21 cellular contexts compared by ENCODE assay signal in genomic region chr5:75361310-75361709, GRCh38. TPM values are rescaled to one million over a fixed set of nuclear protein-coding genes. Genes with fewer than 3 reads are reported as not detected.
DNase-seq lines count a peak whose midpoint lies in the region; TF ChIP-seq lines count a peak whose summit lies in the region.
"Had no signal": no experiment of that assay in that cellular context is flagged by ENCODE, and none has a peak within 500 bp of the region (broad histone marks: within the 10 kb centered on the region; RNA-seq: fewer than 3 reads in every experiment).

No MANE protein-coding gene starts in this region.

- BruUV-seq in A673 (replicated peaks; lab: Mats Ljungman, UMichigan), result no TSS peak

- peaks cover 34% of the 10 kb centered on the region for H3K36me3 Mint-ChIP-seq in neural progenitor cell

- peaks cover 31% of the 10 kb centered on the region for H3K4me1 Mint-ChIP-seq in neural progenitor cell
- H3K4me1 Mint-ChIP-seq: B cell had no signal

- H3K27me3 ChIP-seq in neural progenitor cell (no peaks in the 10 kb centered on the region), A673 (replicated peaks; ENCODE audit: insufficient read depth, low read depth, low read length, poor library complexity) (no peaks in the 10 kb centered on the region)

- peaks cover 6% of the 10 kb centered on the region for H3K27me3 Mint-ChIP-seq in neural progenitor cell (ENCODE audit: insufficient read depth, low read depth)
- H3K27me3 Mint-ChIP-seq: B cell; CD4-positive, alpha-beta memory T cell had no signal

- H3K9ac ChIP-seq in SK-N-MC (ENCODE audit: insufficient read length) (no peak overlapping the region), neural progenitor cell (no peak overlapping the region)

- TF ChIP-seq CTCF in neural progenitor cell (IDR thresholded peaks at IDR 0.05), result no peak
- TF ChIP-seq CTCF in A673 (conservative IDR thresholded peaks at IDR 0.05; ENCODE audit: low read depth, low read length), result no peak

- H3K9me3 ChIP-seq in SK-N-MC (ENCODE audit: low read depth, low read length), result no peaks in the 10 kb centered on the region
- H3K9me3 ChIP-seq in neural progenitor cell (ENCODE audit: low read depth), result no peaks in the 10 kb centered on the region
- H3K9me3 ChIP-seq in A673 (ENCODE audit: low read depth, low read length, poor library complexity, severe bottlenecking), result no peaks in the 10 kb centered on the region

- H3K27ac Mint-ChIP-seq in neural progenitor cell, result no peak overlapping the region
- H3K27ac Mint-ChIP-seq: B cell had no signal

- CTCF ChIA-PET in A673 (lab: Charles Lee), result no interaction called here

- H3K27ac ChIP-seq in SK-N-MC (0 out of 2 replicates have a peak overlapping the region, but pooled peaks have one; percentile 43), neural progenitor cell (peak overlapping the region; percentile 76), A673 (ENCODE audit: low read depth, low read length, poor library complexity, severe bottlenecking) (no peak overlapping the region)
- H3K27ac ChIP-seq: HL-60, RWPE1 had no signal

- intact Hi-C loops in posterior vena cava (cut with DNase I), result no loop called here
- intact Hi-C loops in A673 (cut with micrococcal nuclease; ENCODE audit: unreplicated experiment), result loop anchor here (10.0 kb wide), 1 partner anchor 323 kb away; no protein-coding TSS in a partner anchor

- DNase-seq in Ammon's horn (ENCODE audit: low spot score), result peak; percentile 69
- no peak for DNase-seq in SK-N-MC (ENCODE audit: low read depth, low spot score)
- peak; percentile 26 for DNase-seq in globus pallidus (ENCODE audit: low spot score)
- no peak for DNase-seq in neural progenitor cell (ENCODE audit: low spot score)
- DNase-seq in dedifferentiated amniotic fluid mesenchymal stem cell (ENCODE audit: extremely low spot score), result no peak
- DNase-seq in posterior vena cava (ENCODE audit: low spot score), result no peak
- no peak for DNase-seq in A673 (ENCODE audit: low spot score)
- DNase-seq in NCI-H526 treated with DMSO at 0.1 percent for 48 hours (lab: John Stamatoyannopoulos, UW), result no peak
- DNase-seq: CD4-positive, alpha-beta memory T cell; DMS79 treated with DMSO at 0.1 percent for 48 hours; GDM1; GOT3; NCI-H1694; NCI-H2107; NCI-H226; NCI-H526; NK-92 treated with Interleukin-12 subunit alpha and Interleukin-12 subunit beta, amount 100 ng/mL, for 24 hours had no signal

- H3K4me3 Mint-ChIP-seq in neural progenitor cell, result no peak overlapping the region
- H3K4me3 Mint-ChIP-seq: B cell; CD4-positive, alpha-beta memory T cell had no signal

- H3K4me3 ChIP-seq in SK-N-MC (no peak overlapping the region), neural progenitor cell (no peak overlapping the region), A673 (ENCODE audit: low read depth, low read length, poor library complexity, severe bottlenecking) (no peak overlapping the region)
- H3K4me3 ChIP-seq: K562 had no signal

- H3K4me2 ChIP-seq in neural progenitor cell, result no peak overlapping the region

- no peak overlapping the region for H2AFZ ChIP-seq in neural progenitor cell (replicated peaks)

- H3K4me1 ChIP-seq in neural progenitor cell, result peaks cover 14% of the 10 kb centered on the region
- no peaks in the 10 kb centered on the region for H3K4me1 ChIP-seq in A673 (ENCODE audit: insufficient read depth, low read length, poor library complexity, severe bottlenecking)

- H3F3A ChIP-seq in neural progenitor cell (ENCODE audit: low read depth), result peaks cover 81% of the 10 kb centered on the region

- peaks cover 58% of the 10 kb centered on the region for H4K20me1 ChIP-seq in neural progenitor cell (ENCODE audit: low read depth)

- no peaks in the 10 kb centered on the region for H3K9me3 Mint-ChIP-seq in neural progenitor cell
- H3K9me3 Mint-ChIP-seq: CD4-positive, alpha-beta memory T cell had no signal

- no peaks in the 10 kb centered on the region for H3K79me2 ChIP-seq in neural progenitor cell (ENCODE audit: low read depth)

- peaks cover 67% of the 10 kb centered on the region for H3K36me3 ChIP-seq in SK-N-MC (ENCODE audit: insufficient read depth, low read length)
- peaks cover 39% of the 10 kb centered on the region for H3K36me3 ChIP-seq in neural progenitor cell
- peaks cover 67% of the 10 kb centered on the region for H3K36me3 ChIP-seq in A673 (ENCODE audit: insufficient read depth, low read length, poor library complexity, severe bottlenecking)

- POLR2A ChIA-PET in A673 (lab: Charles Lee; ENCODE audit: low non-redundant PET), result no interaction called here

RNA-seq across cellular contexts. Expression of gene HMGCR, which starts 24.3 kb away (rescaled TPM):
- total RNA-seq in neural progenitor cell (ENCODE audit: low replicate concordance) (227 and 248 TPM in 2 replicates), posterior vena cava (10 to 100 TPM; 15.1 to 22.9 TPM), A673 (2021) (127 and 168 TPM in 2 replicates)

Comparison
In these comparisons a context has a peak if more than half of its experiments do, and no peak if none do; other contexts are left out.
1. DNase-seq: peak in Ammon's horn (single experiment) and globus pallidus (single experiment); none in SK-N-MC (single experiment), neural progenitor cell (single experiment), dedifferentiated amniotic fluid mesenchymal stem cell (single experiment), posterior vena cava (single experiment), A673 (single experiment) and NCI-H526 treated with DMSO at 0.1 percent for 48 hours (single experiment).